18 cellular contexts compared by ENCODE assay signal in genomic region chr18:8767356-8767755, GRCh38.
DNase-seq lines count a peak whose midpoint lies in the region; ATAC-seq and TF ChIP-seq lines count a peak whose summit lies in the region.
"Had no signal": no experiment of that assay in that cellular context is flagged by ENCODE, and none has a peak within 500 bp of the region (broad histone marks: within the 10 kb centered on the region; RNA-seq: fewer than 3 reads in every experiment).

No MANE protein-coding gene starts in this region.

- no peaks in the 10 kb centered on the region for H3K27me3 ChIP-seq in GM23338 (ENCODE audit: insufficient read depth)
- no peaks in the 10 kb centered on the region for H3K27me3 ChIP-seq in transverse colon
- H3K27me3 ChIP-seq: BLaER1 had no signal

- H3K4me3 ChIP-seq in GM23338 (no peak overlapping the region), mesodermal cell (ENCODE audit: extremely low read depth, insufficient read depth, low read length, poor library complexity, severe bottlenecking) (no peak overlapping the region), transverse colon (no peak overlapping the region)
- H3K4me3 ChIP-seq: BLaER1, PC-9 had no signal

- H3K4me1 ChIP-seq in GM23338 (ENCODE audit: insufficient read depth), result peaks cover 8% of the 10 kb centered on the region
- H3K4me1 ChIP-seq in mesodermal cell (ENCODE audit: control insufficient read depth, insufficient read depth, low read length, poor library complexity, severe bottlenecking), result peaks cover 9% of the 10 kb centered on the region
- H3K4me1 ChIP-seq in transverse colon, result peaks cover 0 to 9% (median 3%) of the 10 kb centered on the region in 4 donors

- no peaks in the 10 kb centered on the region for H3K9me2 ChIP-seq in GM23338 (ENCODE audit: insufficient read depth)

- DNase-seq in GM23338 (ENCODE audit: low spot score) (no peak), NCI-H82 treated with DMSO at 0.1 percent for 48 hours (lab: John Stamatoyannopoulos, UW; ENCODE audit: unreplicated experiment) (peak; percentile 93), transverse colon (no peak), sciatic nerve (ENCODE audit: low spot score) (no peak), superior temporal gyrus (ENCODE audit: extremely low spot score) (no peak)
- DNase-seq in stimulated activated CD4-positive, alpha-beta T cell treated with anti-CD3 and anti-CD28 coated beads, Interleukin-2, amount 100 ng/mL, for 48 hours, result no peak
- DNase-seq: CD8-positive, alpha-beta T cell; DMS79; H9; Karpas-422; NCI-H1417 treated with DMSO at 0.1 percent for 48 hours; NCI-H187 treated with DMSO at 0.1 percent for 48 hours; NCI-H446; PC-9; SIG-M5 had no signal

- H3K4me2 ChIP-seq in GM23338, result no peak overlapping the region
- H3K4me2 ChIP-seq: PC-9 had no signal

- no peak overlapping the region for H3K27ac Mint-ChIP-seq in GM23338
- H3K27ac Mint-ChIP-seq: CD8-positive, alpha-beta T cell; IgD-negative memory B cell had no signal

- in situ Hi-C loops in transverse colon (cut with MboI; ENCODE audit: low pct_ligation_motif_present in 1 of 4, low pct_unique_long_range_greater_than_20kb in 1 of 4, low sequenced_read_pairs in 3 of 4), result no loop called here

- TF ChIP-seq CTCF in GM23338 (conservative IDR thresholded peaks at IDR 0.05; ENCODE audit: low read depth in 2 of 2) (no peak), transverse colon (IDR thresholded peaks at IDR 0.05) (no peak)

- 0 out of 2 replicates have a peak overlapping the region, but pooled peaks have one; percentile 50 for H3K27ac ChIP-seq in GM23338 (ENCODE audit: low read depth)
- peak overlapping the region; percentile 5 for H3K27ac ChIP-seq in mesodermal cell (ENCODE audit: low read depth, low read length, severe bottlenecking)
- H3K27ac ChIP-seq in transverse colon, result peak overlapping the region in 3 of 4 donors; percentile 69 to 77 (median 73)
- H3K27ac ChIP-seq: PC-9 had no signal

- no peaks in the 10 kb centered on the region for H3K9me3 ChIP-seq in mesodermal cell (ENCODE audit: control insufficient read depth, low read length)
- no peaks in the 10 kb centered on the region for H3K9me3 ChIP-seq in transverse colon
- H3K9me3 ChIP-seq: BLaER1 had no signal

- 75% methylated on average over 1 of the region's 4 CpGs; no CpG with 5 or more reads in 1 of the 2 experiments for WGBS in mesodermal cell (ENCODE audit: insufficient coverage in 2 of 2), 2 experiments
- WGBS in transverse colon (ENCODE audit: low coverage in 1 of 2), 2 donors, result 89% methylated on average over 4 of the region's 4 CpGs; no CpG with 5 or more reads in 1 of the 2 donors

- TF ChIP-seq EP300 in transverse colon (IDR thresholded peaks at IDR 0.05; ENCODE audit: low read depth), result no peak

- no peaks in the 10 kb centered on the region for H3K79me2 ChIP-seq in GM23338 (replicated peaks; ENCODE audit: insufficient read depth)

- ATAC-seq in GM23338 (no peak), sciatic nerve (no peak)
- ATAC-seq: CD8-positive, alpha-beta T cell had no signal

- H3K36me3 Mint-ChIP-seq in GM23338 (ENCODE audit: low read depth), result peaks cover 25% of the 10 kb centered on the region
- H3K36me3 Mint-ChIP-seq: CD8-positive, alpha-beta T cell had no signal

- H3K4me1 Mint-ChIP-seq in GM23338, result peaks cover 27% of the 10 kb centered on the region

- no peaks in the 10 kb centered on the region for H3K9me3 Mint-ChIP-seq in GM23338
- H3K9me3 Mint-ChIP-seq: CD8-positive, alpha-beta T cell; H9 had no signal

- no peak for TF ChIP-seq POLR2A in transverse colon (IDR thresholded peaks at IDR 0.05)

- peaks cover 4% of the 10 kb centered on the region for H3K27me3 Mint-ChIP-seq in GM23338 (ENCODE audit: insufficient read depth, low read depth, poor library complexity)
- H3K27me3 Mint-ChIP-seq: IgD-negative memory B cell had no signal

- intact Hi-C loops in transverse colon (cut with DNase I; ENCODE audit: low total_unique reads) (no loop called here), sciatic nerve (cut with DNase I) (loop anchor here (1.0 kb wide), 1 partner anchor 10 kb away; no protein-coding TSS in a partner anchor)

- no peaks in the 10 kb centered on the region; the same call in 1 of the 2 replicates for H3K36me3 ChIP-seq in GM23338 (ENCODE audit: insufficient read depth)
- H3K36me3 ChIP-seq in mesodermal cell (ENCODE audit: control insufficient read depth, insufficient read depth, low read length), result peaks cover 13% of the 10 kb centered on the region
- H3K36me3 ChIP-seq in transverse colon, result no peaks in the 10 kb centered on the region

- no peaks in the 10 kb centered on the region for H3F3A ChIP-seq in GM23338 (replicated peaks; ENCODE audit: low read depth)

- H3K4me3 Mint-ChIP-seq in GM23338, result no peak overlapping the region
- H3K4me3 Mint-ChIP-seq: CD8-positive, alpha-beta T cell; H9; IgD-negative memory B cell had no signal

- H2AFZ ChIP-seq in GM23338, result no peak overlapping the region
- H2AFZ ChIP-seq: PC-9 had no signal

- no peaks in the 10 kb centered on the region for H4K20me1 ChIP-seq in GM23338 (replicated peaks; ENCODE audit: insufficient read depth)

TF ChIP-seq in GM23338, 12 proteins besides CTCF, POLR2A, EP300 and RAD21 (continues in another document):
- no peak for TF ChIP-seq ZNF114 (CRISPR knock-in tag; IDR thresholded peaks at IDR 0.05)
- TF ChIP-seq ZNF331 (CRISPR knock-in tag; IDR thresholded peaks at IDR 0.05; ENCODE audit: low read depth), result no peak
- no peak for TF ChIP-seq CREB1 (CRISPR knock-in tag; IDR thresholded peaks at IDR 0.05; ENCODE audit: low read depth)
- TF ChIP-seq JUNB (IDR thresholded peaks at IDR 0.05; ENCODE audit: unreplicated experiment), result no peak
- no peak for TF ChIP-seq ETS1 (IDR thresholded peaks at IDR 0.05)
- no peak for TF ChIP-seq EZH2phosphoT487 (IDR thresholded peaks at IDR 0.05; ENCODE audit: unreplicated experiment)
- TF ChIP-seq POLR2AphosphoS5 (IDR thresholded peaks at IDR 0.05; ENCODE audit: low read depth), result no peak
- no peak for TF ChIP-seq EZH2 (IDR thresholded peaks at IDR 0.05; ENCODE audit: low read depth, unreplicated experiment)
- TF ChIP-seq NANOG (IDR thresholded peaks at IDR 0.05; ENCODE audit: borderline replicate concordance), result no peak

Comparison
In these comparisons a context has a peak if more than half of its experiments do, and no peak if none do; other contexts are left out.
1. H3K27ac ChIP-seq: peak in every context shown above with its lines; median percentile 73 in transverse colon; 50 in GM23338; 5 in mesodermal cell.